ENCODE assay signal across 16 cellular contexts in the genomic region with DNA sequence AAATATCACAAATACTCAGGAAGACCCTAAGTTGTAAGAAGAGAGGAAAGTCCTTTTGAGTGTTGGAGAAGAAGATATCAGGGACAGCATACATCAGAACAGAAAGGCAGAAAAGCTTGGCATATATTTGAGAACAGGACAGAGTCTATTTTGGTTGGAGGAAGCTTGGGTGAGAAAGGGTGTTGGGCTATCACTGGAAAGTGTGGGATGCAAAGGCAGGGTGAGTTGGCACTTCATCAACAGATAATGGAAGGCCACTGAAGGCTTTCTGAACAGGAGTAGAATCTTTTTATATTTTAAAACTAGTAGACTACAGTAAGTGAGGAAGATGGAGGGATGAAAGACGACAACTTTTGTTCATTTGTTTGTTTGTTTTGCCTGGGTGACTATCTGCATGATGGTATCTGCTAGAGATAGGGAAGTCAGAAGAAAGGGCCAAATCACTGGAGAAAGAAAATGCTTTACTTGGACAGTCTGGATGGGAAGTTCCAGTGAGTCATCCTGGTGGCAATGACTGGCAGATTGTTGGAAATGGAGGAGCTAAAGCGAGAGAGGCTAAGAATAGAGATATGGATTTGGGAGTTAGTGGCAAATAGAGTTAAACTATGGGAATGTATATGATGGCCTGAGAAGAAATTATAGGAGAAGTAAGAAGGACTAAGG. TPM values are rescaled to one million over a fixed set of nuclear protein-coding genes. Genes with fewer than 3 reads are reported as not detected.
DNase-seq lines count a peak whose midpoint lies in the region; ATAC-seq, FAIRE-seq and TF ChIP-seq lines count a peak whose summit lies in the region.
"Had no signal": no experiment of that assay in that cellular context is flagged by ENCODE, and none has a peak within 500 bp of the region (broad histone marks: within the 10 kb centered on the region; RNA-seq: fewer than 3 reads in every experiment).

No MANE protein-coding gene starts in this region.

- peaks cover 11 to 90% (median 81%) of the 10 kb centered on the region in 4 donors for H3K4me1 Mint-ChIP-seq in CD4-positive, alpha-beta memory T cell
- H3K4me1 Mint-ChIP-seq in activated CD4-positive, alpha-beta memory T cell treated with anti-CD3 and anti-CD28 coated beads, Interleukin-2, amount 10 ng/mL, durations not matched to agents 7 days and 5 days: peaks cover 94% of the 10 kb centered on the region

- TF ChIP-seq RAD21 in A549 (conservative IDR thresholded peaks at IDR 0.05 in 1 of 2, IDR thresholded peaks at IDR 0.05 in 1 of 2): no peak

- DNase-seq in A549 (ENCODE audit: low read depth in 1 of 2, low spot score in 1 of 2) (peak in 1 of 2 experiments; percentile 20), iris pigment epithelial cell (ENCODE audit: low read depth) (peak; percentile 6), BE2C (no peak), GM19239 (ENCODE audit: insufficient read length, low spot score) (no peak)
- DNase-seq in CD4-positive, alpha-beta memory T cell: no peak
- no peak for DNase-seq in activated CD4-positive, alpha-beta memory T cell treated with anti-CD3 and anti-CD28 coated beads, Interleukin-2, amount 10 ng/mL, durations not matched to agents 7 days and 5 days
- DNase-seq: gastrocnemius medialis; NCI-H2227 treated with DMSO at 0.1 percent for 48 hours; PC-9; stimulated activated CD4-positive, alpha-beta T cell treated with anti-CD3 and anti-CD28 coated beads, Interleukin-2, amount 100 ng/mL, for 24 hours; T-cell had no signal

- H3K36me3 ChIP-seq in CD4-positive, alpha-beta memory T cell (ENCODE audit: insufficient read depth, low read length): no peaks in the 10 kb centered on the region
- H3K36me3 ChIP-seq in BE2C: no peaks in the 10 kb centered on the region
- H3K36me3 ChIP-seq: gastrocnemius medialis had no signal

- peaks cover 6 to 12% of the 10 kb centered on the region in 2 donors for H3K36me3 Mint-ChIP-seq in CD4-positive, alpha-beta memory T cell
- peaks cover 26% of the 10 kb centered on the region for H3K36me3 Mint-ChIP-seq in activated CD4-positive, alpha-beta memory T cell treated with anti-CD3 and anti-CD28 coated beads, Interleukin-2, amount 10 ng/mL, durations not matched to agents 7 days and 5 days (ENCODE audit: low read depth)
- H3K36me3 Mint-ChIP-seq: T-cell had no signal

- H3K9me3 Mint-ChIP-seq in CD4-positive, alpha-beta memory T cell: peaks cover 2 to 16% (median 9%) of the 10 kb centered on the region in 8 donors
- H3K9me3 Mint-ChIP-seq in activated CD4-positive, alpha-beta memory T cell treated with anti-CD3 and anti-CD28 coated beads, Interleukin-2, amount 10 ng/mL, durations not matched to agents 7 days and 5 days: peaks cover 17% of the 10 kb centered on the region

- H3K27ac ChIP-seq in A549: no peak overlapping the region
- no peak overlapping the region for H3K27ac ChIP-seq in CD4-positive, alpha-beta memory T cell (ENCODE audit: low read depth, low read length)
- H3K27ac ChIP-seq: gastrocnemius medialis, PC-9 had no signal

- H3K27me3 ChIP-seq in CD4-positive, alpha-beta memory T cell (ENCODE audit: insufficient read depth, low read length): no peaks in the 10 kb centered on the region
- H3K27me3 ChIP-seq in BE2C: no peaks in the 10 kb centered on the region
- H3K27me3 ChIP-seq: gastrocnemius medialis had no signal

- TF ChIP-seq CTCF in A549 (IDR thresholded peaks at IDR 0.05): no peak
- no peak for TF ChIP-seq CTCF in BE2C (IDR thresholded peaks at IDR 0.05; ENCODE audit: low read depth, low read length)

- H3K27me3 Mint-ChIP-seq in CD4-positive, alpha-beta memory T cell: no peaks in the 10 kb centered on the region
- H3K27me3 Mint-ChIP-seq in activated CD4-positive, alpha-beta memory T cell treated with anti-CD3 and anti-CD28 coated beads, Interleukin-2, amount 10 ng/mL, durations not matched to agents 7 days and 5 days: no peaks in the 10 kb centered on the region
- H3K27me3 Mint-ChIP-seq: T-cell had no signal

- FAIRE-seq in A549 (lab: Jason Lieb, UNC) (no peak), GM19239 (lab: Jason Lieb, UNC) (no peak)
- FAIRE-seq: keratinocyte had no signal

- H3K4me2 ChIP-seq in A549: no peak overlapping the region
- H3K4me2 ChIP-seq: PC-9 had no signal

- ATAC-seq in A549 (peak in 1 of 2 experiments; percentile 44; a peak in 2 of 6 replicates), HG03439 (IDR thresholded peaks at IDR 0.05; ENCODE audit: unreplicated experiment) (no peak)
- no peak for ATAC-seq in activated CD4-positive, CD25-positive, alpha-beta regulatory T cell treated with anti-CD3 and anti-CD28 coated beads, Interleukin-2, amount 50 U/mL, for 24 hours
- ATAC-seq: gastrocnemius medialis, HCT116, T-cell had no signal

- H3K4me1 ChIP-seq in A549 (no peaks in the 10 kb centered on the region), BE2C (no peaks in the 10 kb centered on the region)
- peaks cover 99% of the 10 kb centered on the region for H3K4me1 ChIP-seq in CD4-positive, alpha-beta memory T cell (ENCODE audit: insufficient read depth, low read length)
- H3K4me1 ChIP-seq: gastrocnemius medialis had no signal

- no peak overlapping the region for H3K4me3 ChIP-seq in A549
- no peak overlapping the region for H3K4me3 ChIP-seq in CD4-positive, alpha-beta memory T cell (ENCODE audit: low read length in 2 of 2)
- H3K4me3 ChIP-seq in BE2C (ENCODE audit: low read depth, low read length): no peak overlapping the region
- H3K4me3 ChIP-seq: gastrocnemius medialis, PC-9 had no signal

- POLR2A ChIA-PET in A549 (lab: Yijun Ruan, JAX): no interaction called here
- POLR2A ChIA-PET in CD4-positive, alpha-beta memory T cell (lab: Charles Lee; ENCODE audit: partially characterized antibody): interaction anchor here (3.9 to 27.3 kb wide), 3 partner anchors 9 to 29 kb away, joined by 32 to 993 read pairs (median 273); a partner anchor contains a TSS
- POLR2A ChIA-PET in activated CD4-positive, alpha-beta memory T cell treated with anti-CD3 and anti-CD28 coated beads, Interleukin-2, amount 10 ng/mL, durations not matched to agents 7 days and 5 days (lab: Charles Lee): interaction anchor here (0.9 to 15.0 kb wide), 4 partner anchors 8 to 236 kb away, joined by 3 to 326 read pairs (median 108); a partner anchor contains a TSS

- TF ChIP-seq POLR2A in A549 (IDR thresholded peaks at IDR 0.05; ENCODE audit: low read length): no peak

- H3K9me3 ChIP-seq in A549: no peaks in the 10 kb centered on the region
- H3K9me3 ChIP-seq in CD4-positive, alpha-beta memory T cell (ENCODE audit: control insufficient read depth in 1 of 2, low read length in 2 of 2): no peaks in the 10 kb centered on the region
- H3K9me3 ChIP-seq in BE2C: no peaks in the 10 kb centered on the region
- H3K9me3 ChIP-seq: gastrocnemius medialis had no signal

- TF ChIP-seq EP300 in A549 (IDR thresholded peaks at IDR 0.05): no peak

- H3K27ac Mint-ChIP-seq in CD4-positive, alpha-beta memory T cell: peak overlapping the region in 6 of 7 donors; percentile 66 to 94 (median 86)
- peak overlapping the region; percentile 24 for H3K27ac Mint-ChIP-seq in activated CD4-positive, alpha-beta memory T cell treated with anti-CD3 and anti-CD28 coated beads, Interleukin-2, amount 10 ng/mL, durations not matched to agents 7 days and 5 days

- peak overlapping the region in 6 of 8 donors; percentile 11 to 53 (median 36) for H3K4me3 Mint-ChIP-seq in CD4-positive, alpha-beta memory T cell
- no peak overlapping the region for H3K4me3 Mint-ChIP-seq in activated CD4-positive, alpha-beta memory T cell treated with anti-CD3 and anti-CD28 coated beads, Interleukin-2, amount 10 ng/mL, durations not matched to agents 7 days and 5 days

- 14% methylated on average over 2 of the region's 2 CpGs for WGBS in A549 (ENCODE audit: missing lambda C conversion rate)

- intact Hi-C loops in CD4-positive, alpha-beta memory T cell (cut with micrococcal nuclease): loop anchor here (10.0 kb wide), 2 partner anchors 235 to 325 kb away; a partner anchor contains a TSS

- CTCF ChIA-PET in A549 (lab: Yijun Ruan, JAX): interaction anchor here (1.3 kb wide), 2 partner anchors 20 to 21 kb away, joined by 3 to 5 read pairs; no protein-coding TSS in a partner anchor
- CTCF ChIA-PET in CD4-positive, alpha-beta memory T cell (lab: Charles Lee; ENCODE audit: partially characterized antibody): interaction anchor here (7.4 to 12.6 kb wide), 2 partner anchors 7 to 31 kb away, joined by 75 to 179 read pairs; a partner anchor contains a TSS
- CTCF ChIA-PET in activated CD4-positive, alpha-beta memory T cell treated with anti-CD3 and anti-CD28 coated beads, Interleukin-2, amount 10 ng/mL, durations not matched to agents 7 days and 5 days (lab: Charles Lee): interaction anchor here (6.5 kb wide), 1 partner anchor 8 kb away, joined by 73 read pairs; no protein-coding TSS in a partner anchor

TF ChIP-seq in A549, 52 proteins besides CTCF, POLR2A, EP300 and RAD21:
- TF ChIP-seq NFE2L2 (conservative IDR thresholded peaks at IDR 0.05; ENCODE audit: low read length): peak; percentile 58; the same call in 1 of the 2 replicates
- TF ChIP-seq JUN (IDR thresholded peaks at IDR 0.05): no peak

RNA-seq across cellular contexts. Expression of a gene that starts 33.7 kb away (rescaled TPM):
- polyA plus RNA-seq in A549 (2011; rRNA removed): 0.05 TPM in 2 replicates
- polyA plus RNA-seq in A549 (2012; cell fraction: cytosol; rRNA removed): not detected in 2 replicates
- polyA plus RNA-seq in A549 (2012; cell fraction: nucleus; rRNA removed): not detected in 2 replicates
- 0.03 to 0.05 TPM (median 0.04 TPM) in 3 replicates for polyA plus RNA-seq in A549 (2017; fragmentation: RNase III; extraction: RNeasy Plus Mini Kit Qiagen cat#74134 plus additional on column Dnase treatment)
- polyA minus RNA-seq in A549 (2011; rRNA and poly(A)+ RNA removed): 0.04 and 0.10 TPM in 2 replicates
- total RNA-seq in CD4-positive, alpha-beta memory T cell: 1 to 10 TPM; 1.2 to 2.2 TPM
- polyA plus RNA-seq in CD4-positive, alpha-beta memory T cell: 1 to 10 TPM in 1 of 2 donors, under 1 TPM in 1; 0.26 to 1.0 TPM
- 1 to 10 TPM; 5.9 to 6.6 TPM for total RNA-seq in activated CD4-positive, alpha-beta memory T cell treated with anti-CD3 and anti-CD28 coated beads, Interleukin-2, amount 10 ng/mL, durations not matched to agents 7 days and 5 days
- 0.15 TPM for polyA plus RNA-seq in BE2C (2012; ENCODE audit: insufficient read depth, insufficient read length, low read depth)
- total RNA-seq: dermis microvascular lymphatic vessel endothelial cell, PC-9 had no signal

RNA-seq across cellular contexts. Expression of a gene that starts 34.9 kb away (rescaled TPM):
- not detected in 2 replicates for polyA plus RNA-seq in A549 (2011; rRNA removed)
- not detected in 2 replicates for polyA plus RNA-seq in A549 (2012; cell fraction: cytosol; rRNA removed)
- not detected in 2 replicates for polyA plus RNA-seq in A549 (2012; cell fraction: nucleus; rRNA removed)
- not detected in 3 replicates for polyA plus RNA-seq in A549 (2017; fragmentation: RNase III; extraction: RNeasy Plus Mini Kit Qiagen cat#74134 plus additional on column Dnase treatment)
- polyA minus RNA-seq in A549 (2011; rRNA and poly(A)+ RNA removed): not detected in 2 replicates
- 100 to 1,000 TPM; 124 TPM for total RNA-seq in CD4-positive, alpha-beta memory T cell
- 10 to 100 TPM; 88.7 to 96.3 TPM for polyA plus RNA-seq in CD4-positive, alpha-beta memory T cell
- 10 to 100 TPM; 84.9 to 86.2 TPM for total RNA-seq in activated CD4-positive, alpha-beta memory T cell treated with anti-CD3 and anti-CD28 coated beads, Interleukin-2, amount 10 ng/mL, durations not matched to agents 7 days and 5 days
- polyA plus RNA-seq in BE2C (2012; ENCODE audit: insufficient read depth, insufficient read length, low read depth): 25.2 TPM
- total RNA-seq: dermis microvascular lymphatic vessel endothelial cell, PC-9 had no signal
- polyA plus RNA-seq: keratinocyte had no signal
